Comparison of ENCODE assay signal across 1 cellular context in the genomic region with DNA sequence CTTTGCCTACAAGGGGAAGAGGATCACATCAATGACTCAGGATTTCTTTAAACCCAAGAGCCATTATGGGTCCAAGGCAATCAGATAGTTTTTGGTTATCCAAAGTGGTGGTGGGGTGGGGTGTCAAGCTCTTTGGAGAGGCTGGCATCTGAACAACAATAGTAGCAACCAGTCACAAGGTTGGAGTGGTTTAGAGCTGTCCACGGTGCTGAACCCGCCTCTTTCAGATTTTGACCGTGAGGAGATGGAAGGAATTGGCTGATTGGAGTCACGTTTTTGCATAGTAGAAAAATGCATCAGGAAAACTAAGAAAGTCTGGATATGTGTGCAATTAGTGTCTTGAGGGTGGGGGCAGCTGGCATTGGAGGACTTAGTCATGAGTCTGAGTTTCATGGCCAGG.
TF ChIP-seq lines count a peak whose summit lies in the region.

No MANE protein-coding gene starts in this region.

TF ChIP-seq in SK-N-SH, 30 proteins besides CTCF, POLR2A, EP300 and RAD21 (continued from another document):
- TF ChIP-seq, protein P1, sequence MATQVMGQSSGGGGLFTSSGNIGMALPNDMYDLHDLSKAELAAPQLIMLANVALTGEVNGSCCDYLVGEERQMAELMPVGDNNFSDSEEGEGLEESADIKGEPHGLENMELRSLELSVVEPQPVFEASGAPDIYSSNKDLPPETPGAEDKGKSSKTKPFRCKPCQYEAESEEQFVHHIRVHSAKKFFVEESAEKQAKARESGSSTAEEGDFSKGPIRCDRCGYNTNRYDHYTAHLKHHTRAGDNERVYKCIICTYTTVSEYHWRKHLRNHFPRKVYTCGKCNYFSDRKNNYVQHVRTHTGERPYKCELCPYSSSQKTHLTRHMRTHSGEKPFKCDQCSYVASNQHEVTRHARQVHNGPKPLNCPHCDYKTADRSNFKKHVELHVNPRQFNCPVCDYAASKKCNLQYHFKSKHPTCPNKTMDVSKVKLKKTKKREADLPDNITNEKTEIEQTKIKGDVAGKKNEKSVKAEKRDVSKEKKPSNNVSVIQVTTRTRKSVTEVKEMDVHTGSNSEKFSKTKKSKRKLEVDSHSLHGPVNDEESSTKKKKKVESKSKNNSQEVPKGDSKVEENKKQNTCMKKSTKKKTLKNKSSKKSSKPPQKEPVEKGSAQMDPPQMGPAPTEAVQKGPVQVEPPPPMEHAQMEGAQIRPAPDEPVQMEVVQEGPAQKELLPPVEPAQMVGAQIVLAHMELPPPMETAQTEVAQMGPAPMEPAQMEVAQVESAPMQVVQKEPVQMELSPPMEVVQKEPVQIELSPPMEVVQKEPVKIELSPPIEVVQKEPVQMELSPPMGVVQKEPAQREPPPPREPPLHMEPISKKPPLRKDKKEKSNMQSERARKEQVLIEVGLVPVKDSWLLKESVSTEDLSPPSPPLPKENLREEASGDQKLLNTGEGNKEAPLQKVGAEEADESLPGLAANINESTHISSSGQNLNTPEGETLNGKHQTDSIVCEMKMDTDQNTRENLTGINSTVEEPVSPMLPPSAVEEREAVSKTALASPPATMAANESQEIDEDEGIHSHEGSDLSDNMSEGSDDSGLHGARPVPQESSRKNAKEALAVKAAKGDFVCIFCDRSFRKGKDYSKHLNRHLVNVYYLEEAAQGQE (IDR thresholded peaks at IDR 0.05; ENCODE audit: low read depth, low read length): peak; percentile 96
TF ChIP-seq in SK-N-SH: peak in this region for 1.
